1 cellular context compared by ENCODE assay signal in the genomic region with DNA sequence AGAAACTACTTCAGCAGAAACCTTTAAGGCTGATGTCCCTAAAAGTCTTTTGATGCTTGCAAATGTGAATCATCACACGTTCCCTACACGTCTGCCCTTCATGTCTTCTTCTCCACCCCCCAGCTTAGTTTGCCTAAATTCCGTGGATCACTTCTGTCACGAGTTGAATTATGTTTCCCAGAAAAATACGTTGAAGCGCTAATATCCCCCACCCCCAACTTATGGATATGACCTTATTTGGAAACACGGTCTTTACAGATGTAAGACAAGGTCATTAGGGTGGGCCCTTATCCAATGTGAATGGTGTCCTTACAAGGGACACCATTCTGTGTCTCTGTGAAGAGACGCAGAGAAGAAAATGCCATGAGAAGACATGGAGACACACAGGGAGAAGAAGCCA.
TF ChIP-seq lines count a peak whose summit lies in the region.

No MANE protein-coding gene starts in this region.

TF ChIP-seq in K562, 482 proteins besides CTCF, POLR2A, EP300 and RAD21 (continued from another document and continues in another):
- TF ChIP-seq, protein P1, sequence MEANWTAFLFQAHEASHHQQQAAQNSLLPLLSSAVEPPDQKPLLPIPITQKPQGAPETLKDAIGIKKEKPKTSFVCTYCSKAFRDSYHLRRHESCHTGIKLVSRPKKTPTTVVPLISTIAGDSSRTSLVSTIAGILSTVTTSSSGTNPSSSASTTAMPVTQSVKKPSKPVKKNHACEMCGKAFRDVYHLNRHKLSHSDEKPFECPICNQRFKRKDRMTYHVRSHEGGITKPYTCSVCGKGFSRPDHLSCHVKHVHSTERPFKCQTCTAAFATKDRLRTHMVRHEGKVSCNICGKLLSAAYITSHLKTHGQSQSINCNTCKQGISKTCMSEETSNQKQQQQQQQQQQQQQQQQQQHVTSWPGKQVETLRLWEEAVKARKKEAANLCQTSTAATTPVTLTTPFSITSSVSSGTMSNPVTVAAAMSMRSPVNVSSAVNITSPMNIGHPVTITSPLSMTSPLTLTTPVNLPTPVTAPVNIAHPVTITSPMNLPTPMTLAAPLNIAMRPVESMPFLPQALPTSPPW (CRISPR knock-in tag; IDR thresholded peaks at IDR 0.05): no peak
- TF ChIP-seq CXXC5 (CRISPR knock-in tag; IDR thresholded peaks at IDR 0.05) (peak; percentile 63), MTA1 (IDR thresholded peaks at IDR 0.05; ENCODE audit: borderline replicate concordance) (no peak), DACH1 (IDR thresholded peaks at IDR 0.05; ENCODE audit: partially characterized antibody) (peak; percentile 45), POLR2AphosphoS5 (IDR thresholded peaks at IDR 0.05; ENCODE audit: control insufficient read depth, insufficient read depth, low read depth, low read length) (peak; percentile 18; the same call in 1 of the 2 replicates), L3MBTL2 (IDR thresholded peaks at IDR 0.05) (peak; percentile 37; the same call in 1 of the 2 replicates), CCAR2 (IDR thresholded peaks at IDR 0.05; ENCODE audit: low read depth, low read length) (no peak), MAFF (IDR thresholded peaks at IDR 0.05; ENCODE audit: low read length) (no peak), FOSL1 (tag; conservative IDR thresholded peaks at IDR 0.05) (peak; percentile 43), HIVEP1 (CRISPR knock-in tag; IDR thresholded peaks at IDR 0.05) (no peak), GATAD2A (IDR thresholded peaks at IDR 0.05) (peak; percentile 64; the same call in 1 of the 2 replicates), TAF15 (IDR thresholded peaks at IDR 0.05; ENCODE audit: low read depth, low read length) (no peak), LEF1 (IDR thresholded peaks at IDR 0.05) (0 out of 2 replicates have a peak, but pooled peaks have one; percentile 52), MAZ (CRISPR knock-in tag; conservative IDR thresholded peaks at IDR 0.05 in 1 of 2, IDR thresholded peaks at IDR 0.05 in 1 of 2) (no peak), FOXK2 (conservative IDR thresholded peaks at IDR 0.05 in 1 of 2, IDR thresholded peaks at IDR 0.05 in 1 of 2; ENCODE audit: low read depth in 2 of 2) (0 out of 4 replicates have a peak, but pooled peaks of 1 of the 2 experiments have one; percentile 22), ESRRA (IDR thresholded peaks at IDR 0.05; ENCODE audit: borderline replicate concordance, low read depth) (peak; percentile 83)
- TF ChIP-seq, protein P2, sequence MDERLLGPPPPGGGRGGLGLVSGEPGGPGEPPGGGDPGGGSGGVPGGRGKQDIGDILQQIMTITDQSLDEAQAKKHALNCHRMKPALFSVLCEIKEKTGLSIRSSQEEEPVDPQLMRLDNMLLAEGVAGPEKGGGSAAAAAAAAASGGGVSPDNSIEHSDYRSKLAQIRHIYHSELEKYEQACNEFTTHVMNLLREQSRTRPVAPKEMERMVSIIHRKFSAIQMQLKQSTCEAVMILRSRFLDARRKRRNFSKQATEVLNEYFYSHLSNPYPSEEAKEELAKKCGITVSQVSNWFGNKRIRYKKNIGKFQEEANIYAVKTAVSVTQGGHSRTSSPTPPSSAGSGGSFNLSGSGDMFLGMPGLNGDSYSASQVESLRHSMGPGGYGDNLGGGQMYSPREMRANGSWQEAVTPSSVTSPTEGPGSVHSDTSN (CRISPR knock-in tag; IDR thresholded peaks at IDR 0.05; ENCODE audit: low read depth): no peak
- TF ChIP-seq, protein P2 (tag; conservative IDR thresholded peaks at IDR 0.05; ENCODE audit: low read depth): peak; percentile 90
- TF ChIP-seq, protein P3, sequence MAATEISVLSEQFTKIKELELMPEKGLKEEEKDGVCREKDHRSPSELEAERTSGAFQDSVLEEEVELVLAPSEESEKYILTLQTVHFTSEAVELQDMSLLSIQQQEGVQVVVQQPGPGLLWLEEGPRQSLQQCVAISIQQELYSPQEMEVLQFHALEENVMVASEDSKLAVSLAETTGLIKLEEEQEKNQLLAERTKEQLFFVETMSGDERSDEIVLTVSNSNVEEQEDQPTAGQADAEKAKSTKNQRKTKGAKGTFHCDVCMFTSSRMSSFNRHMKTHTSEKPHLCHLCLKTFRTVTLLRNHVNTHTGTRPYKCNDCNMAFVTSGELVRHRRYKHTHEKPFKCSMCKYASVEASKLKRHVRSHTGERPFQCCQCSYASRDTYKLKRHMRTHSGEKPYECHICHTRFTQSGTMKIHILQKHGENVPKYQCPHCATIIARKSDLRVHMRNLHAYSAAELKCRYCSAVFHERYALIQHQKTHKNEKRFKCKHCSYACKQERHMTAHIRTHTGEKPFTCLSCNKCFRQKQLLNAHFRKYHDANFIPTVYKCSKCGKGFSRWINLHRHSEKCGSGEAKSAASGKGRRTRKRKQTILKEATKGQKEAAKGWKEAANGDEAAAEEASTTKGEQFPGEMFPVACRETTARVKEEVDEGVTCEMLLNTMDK (IDR thresholded peaks at IDR 0.05; ENCODE audit: borderline replicate concordance, insufficient read depth, low read depth, low read length, poor library complexity, severe bottlenecking): no peak
- TF ChIP-seq, protein P4, sequence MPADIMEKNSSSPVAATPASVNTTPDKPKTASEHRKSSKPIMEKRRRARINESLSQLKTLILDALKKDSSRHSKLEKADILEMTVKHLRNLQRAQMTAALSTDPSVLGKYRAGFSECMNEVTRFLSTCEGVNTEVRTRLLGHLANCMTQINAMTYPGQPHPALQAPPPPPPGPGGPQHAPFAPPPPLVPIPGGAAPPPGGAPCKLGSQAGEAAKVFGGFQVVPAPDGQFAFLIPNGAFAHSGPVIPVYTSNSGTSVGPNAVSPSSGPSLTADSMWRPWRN (IDR thresholded peaks at IDR 0.05; ENCODE audit: low read depth): 0 out of 2 replicates have a peak, but pooled peaks have one; percentile 27
- TF ChIP-seq, protein P5, sequence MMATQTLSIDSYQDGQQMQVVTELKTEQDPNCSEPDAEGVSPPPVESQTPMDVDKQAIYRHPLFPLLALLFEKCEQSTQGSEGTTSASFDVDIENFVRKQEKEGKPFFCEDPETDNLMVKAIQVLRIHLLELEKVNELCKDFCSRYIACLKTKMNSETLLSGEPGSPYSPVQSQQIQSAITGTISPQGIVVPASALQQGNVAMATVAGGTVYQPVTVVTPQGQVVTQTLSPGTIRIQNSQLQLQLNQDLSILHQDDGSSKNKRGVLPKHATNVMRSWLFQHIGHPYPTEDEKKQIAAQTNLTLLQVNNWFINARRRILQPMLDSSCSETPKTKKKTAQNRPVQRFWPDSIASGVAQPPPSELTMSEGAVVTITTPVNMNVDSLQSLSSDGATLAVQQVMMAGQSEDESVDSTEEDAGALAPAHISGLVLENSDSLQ (IDR thresholded peaks at IDR 0.05): peak; percentile 94
- TF ChIP-seq, protein P6, sequence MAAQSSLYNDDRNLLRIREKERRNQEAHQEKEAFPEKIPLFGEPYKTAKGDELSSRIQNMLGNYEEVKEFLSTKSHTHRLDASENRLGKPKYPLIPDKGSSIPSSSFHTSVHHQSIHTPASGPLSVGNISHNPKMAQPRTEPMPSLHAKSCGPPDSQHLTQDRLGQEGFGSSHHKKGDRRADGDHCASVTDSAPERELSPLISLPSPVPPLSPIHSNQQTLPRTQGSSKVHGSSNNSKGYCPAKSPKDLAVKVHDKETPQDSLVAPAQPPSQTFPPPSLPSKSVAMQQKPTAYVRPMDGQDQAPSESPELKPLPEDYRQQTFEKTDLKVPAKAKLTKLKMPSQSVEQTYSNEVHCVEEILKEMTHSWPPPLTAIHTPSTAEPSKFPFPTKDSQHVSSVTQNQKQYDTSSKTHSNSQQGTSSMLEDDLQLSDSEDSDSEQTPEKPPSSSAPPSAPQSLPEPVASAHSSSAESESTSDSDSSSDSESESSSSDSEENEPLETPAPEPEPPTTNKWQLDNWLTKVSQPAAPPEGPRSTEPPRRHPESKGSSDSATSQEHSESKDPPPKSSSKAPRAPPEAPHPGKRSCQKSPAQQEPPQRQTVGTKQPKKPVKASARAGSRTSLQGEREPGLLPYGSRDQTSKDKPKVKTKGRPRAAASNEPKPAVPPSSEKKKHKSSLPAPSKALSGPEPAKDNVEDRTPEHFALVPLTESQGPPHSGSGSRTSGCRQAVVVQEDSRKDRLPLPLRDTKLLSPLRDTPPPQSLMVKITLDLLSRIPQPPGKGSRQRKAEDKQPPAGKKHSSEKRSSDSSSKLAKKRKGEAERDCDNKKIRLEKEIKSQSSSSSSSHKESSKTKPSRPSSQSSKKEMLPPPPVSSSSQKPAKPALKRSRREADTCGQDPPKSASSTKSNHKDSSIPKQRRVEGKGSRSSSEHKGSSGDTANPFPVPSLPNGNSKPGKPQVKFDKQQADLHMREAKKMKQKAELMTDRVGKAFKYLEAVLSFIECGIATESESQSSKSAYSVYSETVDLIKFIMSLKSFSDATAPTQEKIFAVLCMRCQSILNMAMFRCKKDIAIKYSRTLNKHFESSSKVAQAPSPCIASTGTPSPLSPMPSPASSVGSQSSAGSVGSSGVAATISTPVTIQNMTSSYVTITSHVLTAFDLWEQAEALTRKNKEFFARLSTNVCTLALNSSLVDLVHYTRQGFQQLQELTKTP (IDR thresholded peaks at IDR 0.05; ENCODE audit: low read depth in 1 of 2, partially characterized antibody in 2 of 2): peak in 1 of 2 experiments; percentile 7
- TF ChIP-seq, protein P7, sequence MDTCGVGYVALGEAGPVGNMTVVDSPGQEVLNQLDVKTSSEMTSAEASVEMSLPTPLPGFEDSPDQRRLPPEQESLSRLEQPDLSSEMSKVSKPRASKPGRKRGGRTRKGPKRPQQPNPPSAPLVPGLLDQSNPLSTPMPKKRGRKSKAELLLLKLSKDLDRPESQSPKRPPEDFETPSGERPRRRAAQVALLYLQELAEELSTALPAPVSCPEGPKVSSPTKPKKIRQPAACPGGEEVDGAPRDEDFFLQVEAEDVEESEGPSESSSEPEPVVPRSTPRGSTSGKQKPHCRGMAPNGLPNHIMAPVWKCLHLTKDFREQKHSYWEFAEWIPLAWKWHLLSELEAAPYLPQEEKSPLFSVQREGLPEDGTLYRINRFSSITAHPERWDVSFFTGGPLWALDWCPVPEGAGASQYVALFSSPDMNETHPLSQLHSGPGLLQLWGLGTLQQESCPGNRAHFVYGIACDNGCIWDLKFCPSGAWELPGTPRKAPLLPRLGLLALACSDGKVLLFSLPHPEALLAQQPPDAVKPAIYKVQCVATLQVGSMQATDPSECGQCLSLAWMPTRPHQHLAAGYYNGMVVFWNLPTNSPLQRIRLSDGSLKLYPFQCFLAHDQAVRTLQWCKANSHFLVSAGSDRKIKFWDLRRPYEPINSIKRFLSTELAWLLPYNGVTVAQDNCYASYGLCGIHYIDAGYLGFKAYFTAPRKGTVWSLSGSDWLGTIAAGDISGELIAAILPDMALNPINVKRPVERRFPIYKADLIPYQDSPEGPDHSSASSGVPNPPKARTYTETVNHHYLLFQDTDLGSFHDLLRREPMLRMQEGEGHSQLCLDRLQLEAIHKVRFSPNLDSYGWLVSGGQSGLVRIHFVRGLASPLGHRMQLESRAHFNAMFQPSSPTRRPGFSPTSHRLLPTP (IDR thresholded peaks at IDR 0.05; ENCODE audit: borderline replicate concordance, extremely low read depth, insufficient read length): no peak
- TF ChIP-seq, protein P8, sequence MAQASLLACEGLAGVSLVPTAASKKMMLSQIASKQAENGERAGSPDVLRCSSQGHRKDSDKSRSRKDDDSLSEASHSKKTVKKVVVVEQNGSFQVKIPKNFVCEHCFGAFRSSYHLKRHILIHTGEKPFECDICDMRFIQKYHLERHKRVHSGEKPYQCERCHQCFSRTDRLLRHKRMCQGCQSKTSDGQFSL (CRISPR knock-in tag; IDR thresholded peaks at IDR 0.05): no peak
- TF ChIP-seq, protein P8 (tag; IDR thresholded peaks at IDR 0.05): 0 out of 4 replicates have a peak, but pooled peaks of 1 of the 2 experiments have one; percentile 28
